Comparison of ENCODE assay signal across 1 cellular context in the genomic region with DNA sequence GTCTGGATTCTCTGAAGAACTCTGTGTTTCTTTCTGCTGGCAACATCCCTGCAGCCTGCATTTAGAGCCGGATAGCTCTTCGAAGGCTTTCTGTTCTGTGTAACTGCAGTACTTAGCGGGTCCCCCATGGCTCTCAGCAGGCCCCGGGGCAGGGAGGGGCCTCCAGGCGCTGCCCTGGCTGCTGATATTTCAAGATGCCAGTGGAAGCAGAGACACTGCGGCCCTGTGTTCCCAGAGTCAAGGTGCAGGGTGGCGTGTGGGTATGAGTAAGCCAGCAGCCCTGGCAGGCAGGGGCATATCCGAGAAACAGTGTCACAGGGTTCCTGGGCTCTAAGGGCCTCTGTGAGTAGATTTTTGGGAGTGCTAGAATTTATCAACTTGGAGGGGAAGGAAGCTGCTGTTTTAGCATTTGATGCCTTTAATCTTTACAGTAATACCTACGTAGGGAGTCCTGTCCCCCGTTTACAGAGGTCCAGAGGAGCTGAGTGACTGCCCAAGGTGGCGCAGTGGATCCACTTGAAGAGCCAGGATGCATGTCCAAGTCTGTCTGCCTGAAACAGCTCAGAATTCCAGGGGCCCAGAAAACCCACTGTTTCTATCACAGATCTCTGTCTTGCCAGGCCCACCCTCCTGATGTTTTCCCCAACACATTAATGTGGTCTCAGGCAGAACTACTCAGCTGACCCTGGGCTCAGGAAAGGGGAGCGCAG.
TF ChIP-seq lines count a peak whose summit lies in the region.

No MANE protein-coding gene starts in this region.

TF ChIP-seq in H1, 55 proteins besides CTCF, POLR2A, EP300 and RAD21:
- TF ChIP-seq POU5F1 (IDR thresholded peaks at IDR 0.05; ENCODE audit: low read depth, low read length) (no peak), RBBP5 (IDR thresholded peaks at IDR 0.05; ENCODE audit: borderline replicate concordance, low read depth, low read length) (no peak)
